39 cellular contexts compared by ENCODE assay signal in the genomic region with DNA sequence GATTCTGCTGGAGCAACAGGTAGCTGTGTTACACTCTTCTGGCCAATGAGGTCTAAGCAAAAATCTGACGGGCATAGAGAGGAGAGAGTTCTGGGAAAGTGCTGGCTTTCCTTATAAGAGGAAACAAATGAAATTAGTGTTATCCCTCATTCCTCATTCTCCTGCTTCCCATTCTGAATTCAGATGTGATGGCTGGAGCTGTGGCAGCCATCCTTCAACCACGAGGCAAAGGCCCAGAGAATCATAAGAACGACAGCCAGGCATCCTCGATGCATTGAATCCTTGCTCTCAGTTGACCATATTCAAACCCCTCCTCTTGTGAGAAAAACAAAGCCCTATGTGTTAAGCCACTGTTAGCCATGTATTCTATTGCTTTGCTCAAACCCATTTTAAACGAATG. TPM values are rescaled to one million over a fixed set of nuclear protein-coding genes. Genes with fewer than 3 reads are reported as not detected.
"Had no signal": no experiment of that assay in that cellular context is flagged by ENCODE, and none has a peak within 500 bp of the region (broad histone marks: within the 10 kb centered on the region; RNA-seq: fewer than 3 reads in every experiment).

No MANE protein-coding gene starts in this region.

- H3K27ac ChIP-seq: adrenal gland, ascending aorta, body of pancreas, brain microvascular endothelial cell, breast epithelium, cardiac muscle cell had no signal

- H3K4me3 ChIP-seq: adrenal gland, ascending aorta, body of pancreas, breast epithelium, cardiac muscle cell had no signal

- H3K9me3 Mint-ChIP-seq: activated naive CD4-positive, alpha-beta T cell treated with anti-CD3 and anti-CD28 coated beads, Interleukin-2, amount 50 U/mL, for 72 hours; activated naive CD8-positive, alpha-beta T cell treated with anti-CD3 and anti-CD28 coated beads, Interleukin-2, amount 10 ng/mL, durations not matched to agents 7 days and 5 days; activated T-cell treated with anti-CD3 and anti-CD28 coated beads, Interleukin-2, amount 50 U/mL, for 24 hours; activated T-cell treated with anti-CD3 and anti-CD28 coated beads, Interleukin-2, amount 50 U/mL, for 4 hours; activated T-helper 1 cell treated with anti-CD3 and anti-CD28 coated beads, Interleukin-12 subunit alpha, Interleukin-12 subunit beta, Interleukin-2, Interleukin-4 antibody, amounts not matched to agents 30 ng/mL and 10 ng/mL and 1 ng/mL, durations not matched to agents 14 hours and 24 hours and 36 hours; activated T-helper 17 cell treated with anti-CD3 and anti-CD28 coated beads, Interleukin-2, amount 50 U/mL, for 72 hours; activated T-helper 2 cell treated with anti-CD3 and anti-CD28 coated beads, Interferon-gamma antibody, Interleukin-2, Interleukin-4, amounts not matched to agents 10 μg/mL and 5 μg/mL and 100 μg/mL, durations not matched to agents 14 hours and 24 hours and 36 hours; central memory CD8-positive, alpha-beta T cell had no signal

- H3K27ac Mint-ChIP-seq: activated naive CD4-positive, alpha-beta T cell treated with anti-CD3 and anti-CD28 coated beads for 36 hours; activated naive CD4-positive, alpha-beta T cell treated with anti-CD3 and anti-CD28 coated beads, Interleukin-2, amount 10 ng/mL, durations not matched to agents 7 days and 5 days; activated naive CD4-positive, alpha-beta T cell treated with anti-CD3 and anti-CD28 coated beads, Interleukin-2, amount 50 U/mL, for 72 hours; activated naive CD8-positive, alpha-beta T cell; activated naive CD8-positive, alpha-beta T cell treated with anti-CD3 and anti-CD28 coated beads for 36 hours; activated naive CD8-positive, alpha-beta T cell treated with anti-CD3 and anti-CD28 coated beads, Interleukin-2, amount 10 ng/mL, durations not matched to agents 7 days and 5 days; activated T-cell treated with anti-CD3 and anti-CD28 coated beads, Interleukin-2, amount 50 U/mL, for 24 hours; activated T-cell treated with anti-CD3 and anti-CD28 coated beads, Interleukin-2, amount 50 U/mL, for 72 hours; activated T-helper 1 cell treated with anti-CD3 and anti-CD28 coated beads, Interleukin-12 subunit alpha, Interleukin-12 subunit beta, Interleukin-2, Interleukin-4 antibody, amounts not matched to agents 30 ng/mL and 10 ng/mL and 1 ng/mL, durations not matched to agents 14 hours and 24 hours and 36 hours; activated T-helper 17 cell treated with anti-CD3 and anti-CD28 coated beads, Interleukin-2, amount 50 U/mL, for 72 hours; activated T-helper 2 cell treated with anti-CD3 and anti-CD28 coated beads, Interferon-gamma antibody, Interleukin-2, Interleukin-4, amounts not matched to agents 10 μg/mL and 5 μg/mL and 100 μg/mL, durations not matched to agents 14 hours and 24 hours and 36 hours; brain had no signal

- DNase-seq: activated effector memory CD4-positive, alpha-beta T cell treated with anti-CD3 and anti-CD28 coated beads, Interleukin-2, amount 50 U/mL, for 16 hours; activated effector memory CD4-positive, alpha-beta T cell treated with Interleukin-2 at 50 U/mL for 16 hours; activated gamma-delta T cell; activated gamma-delta T cell treated with Interleukin-2 at 50 U/mL for 16 hours; activated naive CD4-positive, alpha-beta T cell treated with anti-CD3 and anti-CD28 coated beads for 36 hours; activated naive CD4-positive, alpha-beta T cell treated with anti-CD3 and anti-CD28 coated beads, Interleukin-2, amount 10 ng/mL, durations not matched to agents 7 days and 5 days; activated naive CD4-positive, alpha-beta T cell treated with anti-CD3 and anti-CD28 coated beads, Interleukin-2, amount 50 U/mL, for 16 hours; activated naive CD4-positive, alpha-beta T cell treated with Interleukin-2 at 50 U/mL for 16 hours; activated naive CD8-positive, alpha-beta T cell treated with anti-CD3 and anti-CD28 coated beads for 36 hours; activated naive CD8-positive, alpha-beta T cell treated with anti-CD3 and anti-CD28 coated beads, Interleukin-2, amount 10 ng/mL, durations not matched to agents 7 days and 5 days; activated T-cell treated with anti-CD3 and anti-CD28 coated beads, Interleukin-2, amount 50 U/mL, for 1 hour; activated T-cell treated with anti-CD3 and anti-CD28 coated beads, Interleukin-2, amount 50 U/mL, for 24 hours; activated T-cell treated with anti-CD3 and anti-CD28 coated beads, Interleukin-2, amount 50 U/mL, for 4 hours; activated T-cell treated with anti-CD3 and anti-CD28 coated beads, Interleukin-2, amount 50 U/mL, for 48 hours; activated T-cell treated with anti-CD3 and anti-CD28 coated beads, Interleukin-2, amount 50 U/mL, for 72 hours; amniotic stem cell; amygdala; anterior cingulate cortex; aorta; body of pancreas; brain microvascular endothelial cell; caudate nucleus; central memory CD4-positive, alpha-beta T cell; cerebellar nuclear complex had no signal

- FAIRE-seq: astrocyte, bronchial epithelial cell, colon had no signal

- H3K36me3 Mint-ChIP-seq: activated naive CD4-positive, alpha-beta T cell treated with anti-CD3 and anti-CD28 coated beads, Interleukin-2, amount 10 ng/mL, durations not matched to agents 7 days and 5 days; activated naive CD8-positive, alpha-beta T cell; activated naive CD8-positive, alpha-beta T cell treated with anti-CD3 and anti-CD28 coated beads for 36 hours; activated naive CD8-positive, alpha-beta T cell treated with anti-CD3 and anti-CD28 coated beads, Interleukin-2, amount 10 ng/mL, durations not matched to agents 7 days and 5 days; brain had no signal

- H3K36me3 ChIP-seq: adrenal gland, ascending aorta, brain microvascular endothelial cell, breast epithelium, cardiac muscle cell had no signal

- H3K27me3 ChIP-seq: ascending aorta, body of pancreas, brain microvascular endothelial cell, cardiac muscle cell had no signal

- H3K4me1 ChIP-seq: adrenal gland, ascending aorta, breast epithelium had no signal

- H3K9me3 ChIP-seq: adrenal gland, body of pancreas had no signal

- ATAC-seq: activated naive CD4-positive, alpha-beta T cell treated with anti-CD3 and anti-CD28 coated beads, Interleukin-2, amount 50 U/mL, for 72 hours; activated T-cell treated with anti-CD3 and anti-CD28 coated beads, Interleukin-2, amount 50 U/mL, for 4 hours; activated T-cell treated with anti-CD3 and anti-CD28 coated beads, Interleukin-2, amount 50 U/mL, for 72 hours; activated T-helper 17 cell treated with anti-CD3 and anti-CD28 coated beads, Interleukin-2, amount 50 U/mL, for 72 hours; body of pancreas had no signal

- H3K4me3 Mint-ChIP-seq: activated naive CD4-positive, alpha-beta T cell treated with anti-CD3 and anti-CD28 coated beads for 36 hours; activated naive CD4-positive, alpha-beta T cell treated with anti-CD3 and anti-CD28 coated beads, Interleukin-2, amount 10 ng/mL, durations not matched to agents 7 days and 5 days; activated naive CD8-positive, alpha-beta T cell; activated naive CD8-positive, alpha-beta T cell treated with anti-CD3 and anti-CD28 coated beads for 36 hours; activated naive CD8-positive, alpha-beta T cell treated with anti-CD3 and anti-CD28 coated beads, Interleukin-2, amount 10 ng/mL, durations not matched to agents 7 days and 5 days; activated T-cell treated with anti-CD3 and anti-CD28 coated beads, Interleukin-2, amount 50 U/mL, for 24 hours; activated T-cell treated with anti-CD3 and anti-CD28 coated beads, Interleukin-2, amount 50 U/mL, for 4 hours; activated T-cell treated with anti-CD3 and anti-CD28 coated beads, Interleukin-2, amount 50 U/mL, for 72 hours; activated T-helper 1 cell treated with anti-CD3 and anti-CD28 coated beads, Interleukin-12 subunit alpha, Interleukin-12 subunit beta, Interleukin-2, Interleukin-4 antibody, amounts not matched to agents 30 ng/mL and 10 ng/mL and 1 ng/mL, durations not matched to agents 14 hours and 24 hours and 36 hours; activated T-helper 17 cell treated with anti-CD3 and anti-CD28 coated beads, Interleukin-2, amount 50 U/mL, for 72 hours; central memory CD8-positive, alpha-beta T cell had no signal

- H3K4me1 Mint-ChIP-seq: activated naive CD4-positive, alpha-beta T cell treated with anti-CD3 and anti-CD28 coated beads, Interleukin-2, amount 10 ng/mL, durations not matched to agents 7 days and 5 days had no signal

RNA-seq across cellular contexts. Expression of a gene that starts 27.5 kb away (rescaled TPM):
- total RNA-seq: activated naive CD4-positive, alpha-beta T cell treated with anti-CD3 and anti-CD28 coated beads for 36 hours; activated naive CD4-positive, alpha-beta T cell treated with anti-CD3 and anti-CD28 coated beads, Interleukin-2, amount 50 U/mL, for 72 hours; activated naive CD8-positive, alpha-beta T cell treated with anti-CD3 and anti-CD28 coated beads for 36 hours; activated naive CD8-positive, alpha-beta T cell treated with anti-CD3 and anti-CD28 coated beads, Interleukin-2, amount 10 ng/mL, durations not matched to agents 7 days and 5 days; activated T-cell treated with anti-CD3 and anti-CD28 coated beads, Interleukin-2, amount 50 U/mL, for 4 hours; activated T-helper 1 cell treated with anti-CD3 and anti-CD28 coated beads, Interleukin-12 subunit alpha, Interleukin-12 subunit beta, Interleukin-2, Interleukin-4 antibody, amounts not matched to agents 30 ng/mL and 10 ng/mL and 1 ng/mL, durations not matched to agents 14 hours and 24 hours and 36 hours; activated T-helper 2 cell treated with anti-CD3 and anti-CD28 coated beads, Interferon-gamma antibody, Interleukin-2, Interleukin-4, amounts not matched to agents 10 μg/mL and 5 μg/mL and 100 μg/mL, durations not matched to agents 14 hours and 24 hours and 36 hours; ascending aorta; bronchial epithelial cell; cardiac septum had no signal
- polyA plus RNA-seq: aorta had no signal
